ENCODE assay signal across 1 cellular context in genomic region chr1:14676400-14676799, GRCh38.
TF ChIP-seq lines count a peak whose summit lies in the region.

No MANE protein-coding gene starts in this region.

TF ChIP-seq in SK-N-SH, 30 proteins besides CTCF, POLR2A, EP300 and RAD21 (continued from another document):
- TF ChIP-seq MAX (IDR thresholded peaks at IDR 0.05; ENCODE audit: low read depth) (no peak), MXI1 (IDR thresholded peaks at IDR 0.05; ENCODE audit: low read depth, low read length) (no peak), NRF1 (IDR thresholded peaks at IDR 0.05; ENCODE audit: low read depth, low read length) (no peak), SMC3 (IDR thresholded peaks at IDR 0.05; ENCODE audit: low read depth, low read length) (no peak), USF2 (IDR thresholded peaks at IDR 0.05; ENCODE audit: borderline replicate concordance, low read depth, low read length) (no peak), YY1 (IDR thresholded peaks at IDR 0.05; ENCODE audit: low read depth) (no peak), NFIC (IDR thresholded peaks at IDR 0.05; ENCODE audit: borderline replicate concordance) (no peak), JUND (IDR thresholded peaks at IDR 0.05) (no peak)
TF ChIP-seq in SK-N-SH: peak in this region for 0.
